Comparison of ENCODE assay signal across 10 cellular contexts in genomic region chr7:151313857-151314256, GRCh38. TPM values are rescaled to one million over a fixed set of nuclear protein-coding genes. Genes with fewer than 3 reads are reported as not detected.
A peak's percentile ranks its signal among the peaks of the same experiment; 100 is the strongest.
DNase-seq lines count a peak whose midpoint lies in the region; ATAC-seq and TF ChIP-seq lines count a peak whose summit lies in the region.
"Had no signal": no experiment of that assay in that cellular context is flagged by ENCODE, and none has a peak within 500 bp of the region (broad histone marks: within the 10 kb centered on the region; RNA-seq: fewer than 3 reads in every experiment).

No MANE protein-coding gene starts in this region.

- no peak for TF ChIP-seq CTCF in osteoblast (IDR thresholded peaks at IDR 0.05; ENCODE audit: extremely low read depth, low read depth, low read length)
- TF ChIP-seq CTCF in smooth muscle cell (IDR thresholded peaks at IDR 0.05; ENCODE audit: borderline replicate concordance, insufficient read depth, poor library complexity, severe bottlenecking): no peak

- no peaks in the 10 kb centered on the region for H4K20me1 ChIP-seq in osteoblast (ENCODE audit: insufficient read depth, low read length)
- no peaks in the 10 kb centered on the region for H4K20me1 ChIP-seq in smooth muscle cell (ENCODE audit: low read depth)

- H3K9me3 ChIP-seq in osteoblast (ENCODE audit: low read depth, low read length) (no peaks in the 10 kb centered on the region), smooth muscle cell (replicated peaks; ENCODE audit: low read depth) (no peaks in the 10 kb centered on the region)

- ATAC-seq in HG03521 (IDR thresholded peaks at IDR 0.05; ENCODE audit: unreplicated experiment): no peak

- H3K4me1 ChIP-seq in osteoblast (ENCODE audit: insufficient read depth, low read length) (peaks cover 19% of the 10 kb centered on the region), smooth muscle cell (ENCODE audit: low read depth) (no peaks in the 10 kb centered on the region)

- H3K4me2 ChIP-seq in osteoblast (ENCODE audit: insufficient read depth, low read length): peak overlapping the region; percentile 46
- no peak overlapping the region for H3K4me2 ChIP-seq in smooth muscle cell

- H3K27me3 ChIP-seq in osteoblast (ENCODE audit: insufficient read depth, low read length) (peaks cover 5% of the 10 kb centered on the region), smooth muscle cell (ENCODE audit: low read depth) (no peaks in the 10 kb centered on the region)

- no peaks in the 10 kb centered on the region for H3K36me3 ChIP-seq in osteoblast (ENCODE audit: insufficient read depth, low read length)
- H3K36me3 ChIP-seq in smooth muscle cell (ENCODE audit: low read depth): no peaks in the 10 kb centered on the region

- peaks cover 5% of the 10 kb centered on the region for H3F3A ChIP-seq in smooth muscle cell (ENCODE audit: low read depth)

- H2AFZ ChIP-seq in osteoblast (ENCODE audit: low read length) (peak overlapping the region; percentile 41), smooth muscle cell (ENCODE audit: low read depth) (no peak overlapping the region)

- H3K79me2 ChIP-seq in osteoblast (ENCODE audit: insufficient read depth, low read length): no peaks in the 10 kb centered on the region
- no peaks in the 10 kb centered on the region for H3K79me2 ChIP-seq in smooth muscle cell (ENCODE audit: low read depth)

- peak overlapping the region; percentile 48 for H3K27ac ChIP-seq in osteoblast (ENCODE audit: low read depth, low read length)
- H3K27ac ChIP-seq in smooth muscle cell (ENCODE audit: low read depth): no peak overlapping the region

- H3K4me3 ChIP-seq in osteoblast (ENCODE audit: insufficient read depth, low read length): no peak overlapping the region
- no peak overlapping the region for H3K4me3 ChIP-seq in smooth muscle cell

- no peak overlapping the region for H3K9ac ChIP-seq in smooth muscle cell (ENCODE audit: low read depth)

- 66% methylated on average over 9 of the region's 10 CpGs for WGBS in smooth muscle cell (ENCODE audit: low lambda C conversion rate)

- DNase-seq in EH (ENCODE audit: low read depth) (peak; percentile 25), NCI-H446 treated with DMSO at 0.1 percent for 48 hours (lab: John Stamatoyannopoulos, UW) (peak; percentile 7), fibroblast of peridontal ligament (ENCODE audit: extremely low read depth) (peak; percentile 29), osteoblast (ENCODE audit: insufficient read length, low spot score, missing footprints) (peak; percentile 73), smooth muscle cell (lab: John Stamatoyannopoulos, UW; ENCODE audit: unreplicated experiment) (no peak), NK-92 (lab: John Stamatoyannopoulos, UW; ENCODE audit: unreplicated experiment) (no peak), NCI-H1694 treated with DMSO at 0.1 percent for 48 hours (lab: John Stamatoyannopoulos, UW) (no peak)
- DNase-seq: mesendoderm, SHP77 treated with DMSO at 0.1 percent for 48 hours had no signal

RNA-seq across cellular contexts. Expression of gene NUB1, which starts 27.8 kb away (rescaled TPM):
- total RNA-seq in osteoblast: 48.9 and 50.7 TPM in 2 replicates
- 34.7 and 36.9 TPM in 2 replicates for total RNA-seq in smooth muscle cell
- polyA plus RNA-seq in smooth muscle cell: 27.7 and 28.5 TPM in 2 replicates

Comparison
In these comparisons a context has a peak if more than half of its experiments do, and no peak if none do; other contexts are left out.
1. DNase-seq: peak in EH (single experiment), NCI-H446 treated with DMSO at 0.1 percent for 48 hours (single experiment), fibroblast of peridontal ligament (single experiment) and osteoblast (single experiment); none in smooth muscle cell (single experiment), NK-92 (single experiment) and NCI-H1694 treated with DMSO at 0.1 percent for 48 hours (single experiment).